Comparison of ENCODE assay signal across 27 cellular contexts in genomic region chr2:47908682-47909081, GRCh38.
"Had no signal": no experiment of that assay in that cellular context is flagged by ENCODE, and none has a peak within 500 bp of the region (broad histone marks: within the 10 kb centered on the region; RNA-seq: fewer than 3 reads in every experiment).

No MANE protein-coding gene starts in this region.

- H3K4me2 ChIP-seq: neural progenitor cell had no signal

- ATAC-seq: activated naive CD8-positive, alpha-beta T cell treated with anti-CD3 and anti-CD28 coated beads, Interleukin-2, amount 50 U/mL, for 24 hours; left lung; lower lobe of right lung; right cardiac atrium; stimulated activated naive CD8-positive, alpha-beta T cell treated with anti-CD3 and anti-CD28 coated beads, Interleukin-15, Interleukin-2, amounts not matched to agents 100 U/mL and 50 U/mL, for 24 hours had no signal

- H3K27me3 ChIP-seq: breast epithelium, left lung, neural progenitor cell, testis, transverse colon had no signal

- H3K27ac ChIP-seq: breast epithelium, left lung, lower lobe of right lung, neural progenitor cell, parathyroid adenoma, testis, transverse colon, WERI-Rb-1 had no signal

- H3K27me3 Mint-ChIP-seq: activated CD4-positive, alpha-beta memory T cell treated with anti-CD3 and anti-CD28 coated beads for 36 hours; activated naive CD4-positive, alpha-beta T cell treated with anti-CD3 and anti-CD28 coated beads, Interleukin-2, amount 10 ng/mL, durations not matched to agents 7 days and 5 days; activated naive CD8-positive, alpha-beta T cell treated with anti-CD3 and anti-CD28 coated beads, Interleukin-2, amount 50 U/mL, for 24 hours; dendritic cell treated with granulocyte-macrophage colony-stimulating factor and Interleukin-4, amounts not matched to agents 40 ng/mL and 50 ng/mL, for 4 days had no signal

- H3K9me3 Mint-ChIP-seq: activated CD4-positive, alpha-beta memory T cell treated with anti-CD3 and anti-CD28 coated beads for 36 hours; activated naive CD8-positive, alpha-beta T cell treated with anti-CD3 and anti-CD28 coated beads, Interleukin-2, amount 50 U/mL, for 24 hours; activated T-helper 1 cell treated with anti-CD3 and anti-CD28 coated beads, Interleukin-12 subunit alpha, Interleukin-12 subunit beta, Interleukin-2, Interleukin-4 antibody, amounts not matched to agents 30 ng/mL and 10 ng/mL and 1 ng/mL, durations not matched to agents 14 hours and 24 hours and 36 hours; dendritic cell treated with granulocyte-macrophage colony-stimulating factor and Interleukin-4, amounts not matched to agents 40 ng/mL and 50 ng/mL, for 4 days; T-helper 1 cell treated with Interleukin-12 subunit alpha and Interleukin-12 subunit beta and Interleukin-4 antibody, amounts not matched to agents 30 μg/mL and 1 μg/mL, for 36 hours had no signal

- H3K27ac Mint-ChIP-seq: activated CD4-positive, alpha-beta T cell treated with anti-CD3 and anti-CD28 coated beads, Interleukin-2, amount 10 ng/mL, durations not matched to agents 24 days and 14 days; activated T-helper 1 cell treated with anti-CD3 and anti-CD28 coated beads, Interleukin-12 subunit alpha, Interleukin-12 subunit beta, Interleukin-2, Interleukin-4 antibody, amounts not matched to agents 30 ng/mL and 10 ng/mL and 1 ng/mL, durations not matched to agents 14 hours and 24 hours and 36 hours; dendritic cell treated with granulocyte-macrophage colony-stimulating factor and Interleukin-4, amounts not matched to agents 40 ng/mL and 50 ng/mL, for 4 days; neural progenitor cell had no signal

- H2AFZ ChIP-seq: neural progenitor cell, parathyroid adenoma had no signal

- DNase-seq: activated CD4-positive, alpha-beta memory T cell treated with anti-CD3 and anti-CD28 coated beads for 36 hours; activated CD4-positive, alpha-beta T cell treated with anti-CD3 and anti-CD28 coated beads, Interleukin-2, amount 10 ng/mL, durations not matched to agents 24 days and 14 days; activated CD4-positive, CD25-positive, alpha-beta regulatory T cell treated with anti-CD3 and anti-CD28 coated beads, Interleukin-2, amount 50 U/mL, for 72 hours; activated CD8-positive, alpha-beta memory T cell treated with anti-CD3 and anti-CD28 coated beads, Interleukin-2, amount 50 U/mL, for 4 hours; activated gamma-delta T cell; activated naive CD4-positive, alpha-beta T cell treated with anti-CD3 and anti-CD28 coated beads, Interleukin-2, amount 10 ng/mL, durations not matched to agents 7 days and 5 days; activated naive CD8-positive, alpha-beta T cell treated with anti-CD3 and anti-CD28 coated beads, Interleukin-2, amount 50 U/mL, for 24 hours; activated T-cell treated with anti-CD3 and anti-CD28 coated beads, Interleukin-2, amount 50 U/mL, for 1 hour; amygdala; central memory CD4-positive, alpha-beta T cell; left lung; lower lobe of right lung; mesendoderm; occipital lobe; right cardiac atrium; stimulated activated CD4-positive, alpha-beta T cell treated with anti-CD3 and anti-CD28 coated beads, Interleukin-2, amount 100 ng/mL, for 48 hours; stimulated activated naive CD8-positive, alpha-beta T cell treated with anti-CD3 and anti-CD28 coated beads, Interleukin-15, Interleukin-2, amounts not matched to agents 100 U/mL and 50 U/mL, for 24 hours; T1000; testis; transverse colon; WERI-Rb-1 had no signal

- H3K36me3 ChIP-seq: breast epithelium, left lung, lower lobe of right lung, neural progenitor cell, transverse colon had no signal

- H3K4me1 ChIP-seq: breast epithelium, parathyroid adenoma, testis had no signal

- H3K9me3 ChIP-seq: breast epithelium, left lung, lower lobe of right lung, testis, transverse colon had no signal

- H3K4me3 Mint-ChIP-seq: activated CD4-positive, alpha-beta T cell treated with anti-CD3 and anti-CD28 coated beads, Interleukin-2, amount 10 ng/mL, durations not matched to agents 24 days and 14 days; dendritic cell treated with granulocyte-macrophage colony-stimulating factor and Interleukin-4, amounts not matched to agents 40 ng/mL and 50 ng/mL, for 4 days had no signal

- H3K4me3 ChIP-seq: breast epithelium, left lung, lower lobe of right lung, testis, transverse colon had no signal
